Comparison of ENCODE assay signal across 8 cellular contexts in the genomic region with DNA sequence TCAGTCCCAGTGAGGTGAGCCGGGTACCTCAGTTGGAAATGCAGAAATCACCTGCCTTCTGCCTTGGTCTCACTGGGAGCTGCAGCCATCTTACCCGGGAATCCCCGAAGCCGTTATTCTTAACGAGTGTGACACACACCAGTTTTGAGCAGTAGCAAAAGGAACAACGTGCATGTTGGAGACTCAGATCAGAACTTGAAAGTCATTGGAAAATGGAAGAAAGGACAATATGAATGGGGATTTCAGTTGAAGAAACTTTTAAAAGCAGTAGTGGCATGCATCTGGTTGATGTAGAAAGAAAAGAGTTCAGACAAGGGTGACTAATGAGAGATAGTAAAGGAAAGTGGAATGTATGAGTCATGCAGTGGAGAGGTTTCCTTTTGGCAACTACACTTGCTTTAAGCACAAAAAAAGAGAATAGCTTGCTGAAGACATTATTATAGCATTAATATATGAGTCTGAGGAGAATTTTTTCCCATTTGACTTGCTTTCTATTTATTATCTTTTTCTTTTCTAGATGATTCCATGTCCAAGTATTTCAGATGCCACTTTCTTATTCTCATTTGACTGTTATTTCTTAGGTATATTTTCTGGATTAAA. TPM values are rescaled to one million over a fixed set of nuclear protein-coding genes. Genes with fewer than 3 reads are reported as not detected.
DNase-seq lines count a peak whose midpoint lies in the region; ATAC-seq, FAIRE-seq and TF ChIP-seq lines count a peak whose summit lies in the region.

No MANE protein-coding gene starts in this region.

- FAIRE-seq in kidney (lab: Jason Lieb, UNC) = peak; percentile 41

- H3K4me1 ChIP-seq in ACC112 (ENCODE audit: control insufficient read depth, insufficient read depth, low read length, unreplicated experiment) = peaks cover 34% of the 10 kb centered on the region
- H3K4me1 ChIP-seq in Panc1 (ENCODE audit: control insufficient read depth, insufficient read depth, low read length) = peaks cover 26% of the 10 kb centered on the region
- H3K4me1 ChIP-seq in kidney (ENCODE audit: control insufficient read depth in 1 of 2, insufficient read depth in 1 of 2, low read depth in 1 of 2, low read length in 2 of 2) = peaks cover 7 to 12% of the 10 kb centered on the region in 2 donors

- CTCF ChIA-PET in Panc1 (lab: Charles Lee) = no interaction called here

- no peak for TF ChIP-seq CTCF in Panc1 (IDR thresholded peaks at IDR 0.05)
- no peak for TF ChIP-seq CTCF in kidney (IDR thresholded peaks at IDR 0.05; ENCODE audit: borderline replicate concordance, extremely low read depth, insufficient read depth)

- H3K9me3 ChIP-seq in Panc1 (ENCODE audit: control insufficient read depth, insufficient read depth, low read depth, low read length) (peaks cover 4% of the 10 kb centered on the region; the same call in 1 of the 2 replicates), kidney (ENCODE audit: control insufficient read depth in 1 of 2, low read length in 2 of 2) (no peaks in the 10 kb centered on the region)

- in situ Hi-C loops in Panc1 (cut with HindIII; ENCODE audit: low pct_unique_long_range_greater_than_20kb, low sequenced_read_pairs) = no loop called here

- peak; percentile 86 for DNase-seq in Panc1 (ENCODE audit: low read depth, low spot score)
- peak; percentile 87 for DNase-seq in amniotic stem cell (lab: John Stamatoyannopoulos, UW)
- DNase-seq in kidney = no peak
- peak; percentile 35 to 44 (median 41) for DNase-seq in stimulated activated CD4-positive, alpha-beta T cell treated with anti-CD3 and anti-CD28 coated beads, TNF-alpha, amount 100 ng/mL, for 48 hours (ENCODE audit: low read depth in 3 of 3)
- no peak for DNase-seq in NCI-H774 (lab: John Stamatoyannopoulos, UW)

- peaks cover 10% of the 10 kb centered on the region for H3K36me3 ChIP-seq in ACC112 (ENCODE audit: insufficient read depth, low read length)
- no peaks in the 10 kb centered on the region for H3K36me3 ChIP-seq in Panc1 (ENCODE audit: control insufficient read depth, insufficient read depth, low read length)
- H3K36me3 ChIP-seq in kidney (ENCODE audit: control insufficient read depth in 1 of 2, insufficient read depth in 2 of 2, low read length in 2 of 2) = no peaks in the 10 kb centered on the region

- H3K27me3 ChIP-seq in ACC112 (ENCODE audit: insufficient read depth, low read length) = no peaks in the 10 kb centered on the region
- H3K27me3 ChIP-seq in Panc1 (ENCODE audit: control insufficient read depth, insufficient read depth, low read length) = no peaks in the 10 kb centered on the region

- BruUV-seq in Panc1 (replicated peaks; lab: Mats Ljungman, UMichigan) = no TSS peak

- POLR2A ChIA-PET in Panc1 (lab: Charles Lee) = no interaction called here

- H2AFZ ChIP-seq in ACC112 (ENCODE audit: low read length, unreplicated experiment) = peak overlapping the region; percentile 19

- no peak overlapping the region for H3K9ac ChIP-seq in kidney (ENCODE audit: low read length in 2 of 2)

- peak overlapping the region; percentile 95 for H3K27ac ChIP-seq in ACC112 (ENCODE audit: low read depth, low read length)
- peak overlapping the region; percentile 93 for H3K27ac ChIP-seq in Panc1 (ENCODE audit: low read length)
- H3K27ac ChIP-seq in kidney (ENCODE audit: low read depth in 2 of 2, low read length in 2 of 2) = no peak overlapping the region

- intact Hi-C loops in Panc1 (cut with micrococcal nuclease; ENCODE audit: unreplicated experiment) = loop anchor here (5.0 kb wide), 1 partner anchor 55 kb away; a partner anchor contains a TSS
- intact Hi-C loops in kidney (cut with DNase I) = no loop called here

- peaks cover 43% of the 10 kb centered on the region for H3K79me2 ChIP-seq in ACC112 (ENCODE audit: control insufficient read depth, insufficient read depth, low read length, unreplicated experiment)

- ATAC-seq in GM18868 (IDR thresholded peaks at IDR 0.05; ENCODE audit: unreplicated experiment) (peak; percentile 85), HG03095 (IDR thresholded peaks at IDR 0.05; ENCODE audit: unreplicated experiment) (peak; percentile 79), Panc1 (peak; percentile 88)

- H3K4me3 ChIP-seq in ACC112 (ENCODE audit: low read depth, low read length) = peak overlapping the region; percentile 42
- peak overlapping the region in 1 of 2 experiments; percentile 7; a peak in 1 of 4 replicates for H3K4me3 ChIP-seq in Panc1 (ENCODE audit: low read depth in 2 of 2, low read length in 2 of 2)
- H3K4me3 ChIP-seq in kidney (ENCODE audit: low read length in 2 of 2) = no peak overlapping the region

RNA-seq across cellular contexts. Expression of a gene that starts 44.4 kb away (rescaled TPM):
- total RNA-seq in Panc1 (2021; ENCODE audit: unreplicated experiment) = 0.10 TPM
- polyA plus RNA-seq in Panc1 (2012; ENCODE audit: insufficient read length) = 0.16 TPM
- total RNA-seq in kidney = 3.1 TPM
- 2.3 TPM for polyA plus RNA-seq in kidney (ENCODE audit: insufficient read depth, low read depth, low replicate concordance)

RNA-seq across cellular contexts. Expression of a gene that starts 55.1 kb away (rescaled TPM):
- total RNA-seq in Panc1 (2021; ENCODE audit: unreplicated experiment) (21.3 TPM), kidney (38.5 TPM)
- 6.3 TPM for polyA plus RNA-seq in Panc1 (2012; ENCODE audit: insufficient read length)
- polyA plus RNA-seq in kidney (ENCODE audit: insufficient read depth, low read depth, low replicate concordance) = 6.6 TPM

RNA-seq across cellular contexts. Expression of a gene that starts 55.4 kb away (rescaled TPM):
- total RNA-seq in Panc1 (2021; ENCODE audit: unreplicated experiment) (26.7 TPM), kidney (50.1 TPM)
- 20.3 TPM for polyA plus RNA-seq in Panc1 (2012; ENCODE audit: insufficient read length)
- 14.5 TPM for polyA plus RNA-seq in kidney (ENCODE audit: insufficient read depth, low read depth, low replicate concordance)

Comparison
In these comparisons a context has a peak if more than half of its experiments do, and no peak if none do; other contexts are left out.
1. H3K27ac ChIP-seq: peak in ACC112 (single experiment) and Panc1 (single experiment); none in kidney (0 of 2).
2. DNase-seq: peak in Panc1 (single experiment), amniotic stem cell (single experiment) and stimulated activated CD4-positive, alpha-beta T cell treated with anti-CD3 and anti-CD28 coated beads, TNF-alpha, amount 100 ng/mL, for 48 hours (3 of 3); none in kidney (single experiment) and NCI-H774 (single experiment).
3. Peak in every context shown above with its lines, with median percentiles within 50 percentile points of each other: ATAC-seq.